Comparison of ENCODE assay signal across 8 cellular contexts in the genomic region with DNA sequence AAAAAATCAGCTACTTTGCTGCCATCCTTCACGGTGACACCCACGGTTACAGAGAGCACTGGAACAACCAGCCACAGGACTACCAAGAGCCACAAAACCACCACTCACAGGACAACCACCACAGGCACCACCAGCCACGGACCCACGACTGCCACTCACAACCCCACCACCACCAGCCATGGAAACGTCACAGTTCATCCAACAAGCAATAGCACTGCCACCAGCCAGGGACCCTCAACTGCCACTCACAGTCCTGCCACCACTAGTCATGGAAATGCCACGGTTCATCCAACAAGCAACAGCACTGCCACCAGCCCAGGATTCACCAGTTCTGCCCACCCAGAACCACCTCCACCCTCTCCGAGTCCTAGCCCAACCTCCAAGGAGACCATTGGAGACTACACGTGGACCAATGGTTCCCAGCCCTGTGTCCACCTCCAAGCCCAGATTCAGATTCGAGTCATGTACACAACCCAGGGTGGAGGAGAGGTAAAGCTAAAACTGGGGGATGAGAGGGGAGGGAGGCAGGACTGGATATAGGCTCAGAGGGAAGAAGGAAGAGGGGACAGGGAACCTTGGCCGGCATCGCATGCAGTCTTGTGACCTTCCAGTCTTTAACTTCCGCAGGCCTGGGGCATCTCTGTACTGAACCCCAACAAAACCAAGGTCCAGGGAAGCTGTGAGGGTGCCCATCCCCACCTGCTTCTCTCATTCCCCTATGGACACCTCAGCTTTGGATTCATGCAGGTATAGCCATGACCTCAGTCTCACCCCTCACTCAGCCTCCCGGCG. TPM values are rescaled to one million over a fixed set of nuclear protein-coding genes. Genes with fewer than 3 reads are reported as not detected.
A peak's percentile ranks its signal among the peaks of the same experiment; 100 is the strongest.
DNase-seq lines count a peak whose midpoint lies in the region; ATAC-seq and TF ChIP-seq lines count a peak whose summit lies in the region.

No MANE protein-coding gene starts in this region.

- peak overlapping the region; percentile 17 to 24 for H3K4me3 ChIP-seq in HCT116 (replicated peaks in 1 of 2; ENCODE audit: low read depth in 1 of 2, low read length in 2 of 2)
- H3K4me3 ChIP-seq in adrenal gland: peak overlapping the region in 1 of 4 donors; percentile 54
- peak overlapping the region; percentile 49 for H3K4me3 ChIP-seq in mononuclear cell (ENCODE audit: low read length)
- no peak overlapping the region for H3K4me3 ChIP-seq in BE2C (ENCODE audit: low read depth, low read length)

- intact Hi-C loops in HCT116 (cut with micrococcal nuclease): loop anchor here (5.0 kb wide), 1 partner anchor 257 kb away; no protein-coding TSS in a partner anchor
- intact Hi-C loops in adrenal gland (cut with DNase I): no loop called here

- no peaks in the 10 kb centered on the region for H3K9me2 ChIP-seq in HCT116 (ENCODE audit: insufficient read depth)

- ATAC-seq in HCT116 (no peak), HG02840 (IDR thresholded peaks at IDR 0.05; ENCODE audit: low FRiP score, unreplicated experiment) (no peak)

- TF ChIP-seq POLR2A in HCT116 (IDR thresholded peaks at IDR 0.05; ENCODE audit: borderline replicate concordance, extremely low read depth, insufficient read depth, insufficient read length) (no peak), adrenal gland (IDR thresholded peaks at IDR 0.05) (no peak)

- peaks cover 66% of the 10 kb centered on the region for H3K79me2 ChIP-seq in HCT116 (ENCODE audit: insufficient read depth, low read length)

- peak overlapping the region; percentile 99 for H3K27ac ChIP-seq in 22Rv1
- peak overlapping the region; percentile 66 for H3K27ac ChIP-seq in HCT116 (ENCODE audit: low read depth, low read length)
- H3K27ac ChIP-seq in adrenal gland: peak overlapping the region; percentile 47 to 97 (median 81)

- 67 to 81% (median 72%) methylated on average over 11 to 14 of the region's 14 CpGs for WGBS in adrenal gland, 4 donors

- RAD21 ChIA-PET in HCT116 (lab: Charles Lee; ENCODE audit: low non-redundant PET in 1 of 2, low total read pairs in 2 of 2, uncharacterized antibody in 2 of 2, unreplicated experiment in 2 of 2): no interaction called here

- POLR2A ChIA-PET in HCT116 (lab: Charles Lee): interaction anchor here (1.1 to 1.7 kb wide), 3 partner anchors 48 to 107 kb away, joined by 3 to 10 read pairs (median 4); a partner anchor contains a TSS

- BruUV-seq in HCT116 (replicated peaks; lab: Mats Ljungman, UMichigan): no TSS peak

- no peak for TF ChIP-seq RAD21 in HCT116 (IDR thresholded peaks at IDR 0.05; ENCODE audit: low read depth)

- H4K20me1 ChIP-seq in HCT116 (ENCODE audit: insufficient read depth): peaks cover 21% of the 10 kb centered on the region; the same call in 1 of the 2 replicates

- CTCF ChIA-PET in HCT116 (lab: Charles Lee): interaction anchor here (0.7 to 1.2 kb wide), 3 partner anchors 20 to 461 kb away, joined by 3 to 5 read pairs (median 3); a partner anchor contains a TSS

- TF ChIP-seq CTCF in 22Rv1 (IDR thresholded peaks at IDR 0.05): no peak
- no peak for TF ChIP-seq CTCF in HCT116 (IDR thresholded peaks at IDR 0.05 in 2 of 3, conservative IDR thresholded peaks at IDR 0.05 in 1 of 3; ENCODE audit: borderline replicate concordance in 1 of 3, insufficient read depth in 1 of 3, low read depth in 2 of 3, low read length in 2 of 3)
- TF ChIP-seq CTCF in adrenal gland (IDR thresholded peaks at IDR 0.05): no peak
- no peak for TF ChIP-seq CTCF in BE2C (IDR thresholded peaks at IDR 0.05; ENCODE audit: low read depth, low read length)

- peak overlapping the region; percentile 45 for H3K9ac ChIP-seq in HCT116 (ENCODE audit: low read length)

- H3K36me3 ChIP-seq in HCT116 (ENCODE audit: control insufficient read depth in 1 of 2, insufficient read depth in 2 of 2, low read length in 2 of 2) (peaks cover 25 to 43% of the 10 kb centered on the region in 2 experiments), adrenal gland (replicated peaks in 1 of 2) (peaks cover 0 to 40% of the 10 kb centered on the region in 2 donors), BE2C (peaks cover 44% of the 10 kb centered on the region)

- DNase-seq in HCT116 (ENCODE audit: low read depth, low spot score): no peak
- no peak for DNase-seq in adrenal gland
- DNase-seq in LoVo (ENCODE audit: low spot score): no peak
- DNase-seq in NCI-H2107 treated with DMSO at 0.1 percent for 48 hours (lab: John Stamatoyannopoulos, UW; ENCODE audit: unreplicated experiment): no peak
- DNase-seq in BE2C: no peak

- no peaks in the 10 kb centered on the region for H3K27me3 ChIP-seq in HCT116 (ENCODE audit: insufficient read depth, low read length)
- H3K27me3 ChIP-seq in adrenal gland: no peaks in the 10 kb centered on the region
- no peaks in the 10 kb centered on the region for H3K27me3 ChIP-seq in mononuclear cell (ENCODE audit: insufficient read depth, low read length)
- H3K27me3 ChIP-seq in BE2C: no peaks in the 10 kb centered on the region

- no peak overlapping the region for H2AFZ ChIP-seq in HCT116 (ENCODE audit: low read depth, low read length, poor library complexity, severe bottlenecking)

- H3K9me3 ChIP-seq in HCT116 (ENCODE audit: control insufficient read depth in 1 of 2, insufficient read depth in 1 of 2, low read depth in 1 of 2, low read length in 2 of 2): no peaks in the 10 kb centered on the region
- H3K9me3 ChIP-seq in adrenal gland (replicated peaks in 1 of 3): no peaks in the 10 kb centered on the region
- no peaks in the 10 kb centered on the region for H3K9me3 ChIP-seq in mononuclear cell (ENCODE audit: low read depth, low read length)
- no peaks in the 10 kb centered on the region for H3K9me3 ChIP-seq in BE2C

- H3K4me1 ChIP-seq in HCT116 (ENCODE audit: control insufficient read depth in 1 of 2, insufficient read depth in 2 of 2, low read length in 2 of 2) (peaks cover 13 to 70% of the 10 kb centered on the region in 2 experiments), adrenal gland (replicated peaks in 1 of 2) (peaks cover 41 to 78% of the 10 kb centered on the region in 2 donors), mononuclear cell (ENCODE audit: insufficient read depth, low read length) (peaks cover 94% of the 10 kb centered on the region), BE2C (peaks cover 14% of the 10 kb centered on the region)

- peak overlapping the region; percentile 58 for H3K4me2 ChIP-seq in HCT116 (ENCODE audit: low read length)

TF ChIP-seq in HCT116, 20 proteins besides CTCF, POLR2A, EP300 and RAD21 (continues in another document):
- no peak for TF ChIP-seq YY1 (IDR thresholded peaks at IDR 0.05; ENCODE audit: extremely low read depth, insufficient replicate concordance, low read depth, low read length)
- TF ChIP-seq CEBPB (IDR thresholded peaks at IDR 0.05; ENCODE audit: low read depth): no peak
- no peak for TF ChIP-seq SRF (IDR thresholded peaks at IDR 0.05; ENCODE audit: low read depth)
- TF ChIP-seq ZFX (IDR thresholded peaks at IDR 0.05): no peak
- TF ChIP-seq POLR2AphosphoS5 (IDR thresholded peaks at IDR 0.05; ENCODE audit: low read depth, low read length): no peak
- TF ChIP-seq ZNF274 (IDR thresholded peaks at IDR 0.05; ENCODE audit: low read depth, low read length): no peak
- no peak for TF ChIP-seq EZH2 (IDR thresholded peaks at IDR 0.05)
- TF ChIP-seq CBX3 (IDR thresholded peaks at IDR 0.05; ENCODE audit: low read depth): no peak
- TF ChIP-seq, protein P1, sequence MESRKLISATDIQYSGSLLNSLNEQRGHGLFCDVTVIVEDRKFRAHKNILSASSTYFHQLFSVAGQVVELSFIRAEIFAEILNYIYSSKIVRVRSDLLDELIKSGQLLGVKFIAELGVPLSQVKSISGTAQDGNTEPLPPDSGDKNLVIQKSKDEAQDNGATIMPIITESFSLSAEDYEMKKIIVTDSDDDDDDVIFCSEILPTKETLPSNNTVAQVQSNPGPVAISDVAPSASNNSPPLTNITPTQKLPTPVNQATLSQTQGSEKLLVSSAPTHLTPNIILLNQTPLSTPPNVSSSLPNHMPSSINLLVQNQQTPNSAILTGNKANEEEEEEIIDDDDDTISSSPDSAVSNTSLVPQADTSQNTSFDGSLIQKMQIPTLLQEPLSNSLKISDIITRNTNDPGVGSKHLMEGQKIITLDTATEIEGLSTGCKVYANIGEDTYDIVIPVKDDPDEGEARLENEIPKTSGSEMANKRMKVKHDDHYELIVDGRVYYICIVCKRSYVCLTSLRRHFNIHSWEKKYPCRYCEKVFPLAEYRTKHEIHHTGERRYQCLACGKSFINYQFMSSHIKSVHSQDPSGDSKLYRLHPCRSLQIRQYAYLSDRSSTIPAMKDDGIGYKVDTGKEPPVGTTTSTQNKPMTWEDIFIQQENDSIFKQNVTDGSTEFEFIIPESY (IDR thresholded peaks at IDR 0.05; ENCODE audit: extremely low read depth, insufficient replicate concordance, low read length): no peak
- no peak for TF ChIP-seq SP1 (IDR thresholded peaks at IDR 0.05; ENCODE audit: low read depth)
- no peak for TF ChIP-seq ELF1 (IDR thresholded peaks at IDR 0.05; ENCODE audit: borderline replicate concordance, low read depth)

RNA-seq across cellular contexts. Expression of a gene that starts 0.6 kb away (rescaled TPM):
- total RNA-seq in HCT116 (2021; ENCODE audit: unreplicated experiment) (7.0 TPM), adrenal gland (100 to 1,000 TPM in 6 of 8 donors, 10 to 100 TPM in 2; 49.0 to 177 (median 160) TPM), mononuclear cell (147 TPM)
- polyA plus RNA-seq in HCT116 (2012): 68.4 and 90.6 TPM in 2 replicates
- 100 to 1,000 TPM in 2 of 3 donors, 10 to 100 TPM in 1; 32.3 to 207 (median 133) TPM for polyA plus RNA-seq in adrenal gland
- 0.59 TPM for polyA plus RNA-seq in BE2C (2012; ENCODE audit: insufficient read depth, insufficient read length, low read depth)

RNA-seq across cellular contexts. Expression of a gene that starts 3.6 kb away (rescaled TPM):
- 50.9 TPM for total RNA-seq in HCT116 (2021; ENCODE audit: unreplicated experiment)
- polyA plus RNA-seq in HCT116 (2012): 49.0 and 52.0 TPM in 2 replicates
- 100 to 1,000 TPM in 5 of 8 donors, 10 to 100 TPM in 3; 65.9 to 267 (median 138) TPM for total RNA-seq in adrenal gland
- 100 to 1,000 TPM in 1 of 3 donors, 10 to 100 TPM in 2; 70.1 to 200 (median 81.6) TPM for polyA plus RNA-seq in adrenal gland
- total RNA-seq in mononuclear cell: 48.0 TPM
- 76.9 TPM for polyA plus RNA-seq in BE2C (2012; ENCODE audit: insufficient read depth, insufficient read length, low read depth)

RNA-seq across cellular contexts. Expression of a gene that starts 9.9 kb away (rescaled TPM):
- 0.69 TPM for total RNA-seq in HCT116 (2021; ENCODE audit: unreplicated experiment)
- polyA plus RNA-seq in HCT116 (2012): 1.0 and 1.2 TPM in 2 replicates
- 1 to 10 TPM in 1 of 8 donors, under 1 TPM in 5, not detected in 2; 0.42 to 2.0 (median 0.89) TPM for total RNA-seq in adrenal gland
- polyA plus RNA-seq in adrenal gland: 1 to 10 TPM in 2 of 3 donors, under 1 TPM in 1; 0.29 to 2.4 (median 1.9) TPM
- 0.52 TPM for total RNA-seq in mononuclear cell
- polyA plus RNA-seq in BE2C (2012; ENCODE audit: insufficient read depth, insufficient read length, low read depth): 1.8 TPM

RNA-seq across cellular contexts. Expression of a gene that starts 18.3 kb away (rescaled TPM):
- total RNA-seq in HCT116 (2021; ENCODE audit: unreplicated experiment) (73.8 TPM), adrenal gland (10 to 100 TPM; 28.4 to 55.3 (median 43.9) TPM), mononuclear cell (33.1 TPM)
- 43.9 and 51.1 TPM in 2 replicates for polyA plus RNA-seq in HCT116 (2012)
- polyA plus RNA-seq in adrenal gland: 10 to 100 TPM; 29.0 to 72.4 (median 38.4) TPM
- 96.1 TPM for polyA plus RNA-seq in BE2C (2012; ENCODE audit: insufficient read depth, insufficient read length, low read depth)

RNA-seq across cellular contexts. Expression of a gene that starts 21.5 kb away (rescaled TPM):
- total RNA-seq in HCT116 (2021; ENCODE audit: unreplicated experiment) (0.71 TPM), adrenal gland (10 to 100 TPM; 25.0 to 75.2 (median 50.0) TPM), mononuclear cell (44.9 TPM)
- polyA plus RNA-seq in HCT116 (2012): 1.1 and 1.3 TPM in 2 replicates
- 10 to 100 TPM; 19.4 to 39.1 (median 25.2) TPM for polyA plus RNA-seq in adrenal gland
- polyA plus RNA-seq in BE2C (2012; ENCODE audit: insufficient read depth, insufficient read length, low read depth): 1.5 TPM
